ENCODE assay signal across 21 cellular contexts in genomic region chr4:94571720-94572119, GRCh38.
DNase-seq lines count a peak whose midpoint lies in the region; ATAC-seq, FAIRE-seq and TF ChIP-seq lines count a peak whose summit lies in the region.
"Had no signal": no experiment of that assay in that cellular context is flagged by ENCODE, and none has a peak within 500 bp of the region (broad histone marks: within the 10 kb centered on the region; RNA-seq: fewer than 3 reads in every experiment).

No MANE protein-coding gene starts in this region.

- TF ChIP-seq RAD21 in K562 (CRISPR knock-in tag; conservative IDR thresholded peaks at IDR 0.05 in 1 of 2, IDR thresholded peaks at IDR 0.05 in 1 of 2): no peak

- TF ChIP-seq EP300 in K562 (IDR thresholded peaks at IDR 0.05; ENCODE audit: low read length): no peak

- H3K36me3 ChIP-seq in cardiac muscle cell (peaks cover 21% of the 10 kb centered on the region), K562 (ENCODE audit: control insufficient read depth, insufficient read depth, low read length) (peaks cover 16% of the 10 kb centered on the region), Caco-2 (ENCODE audit: control insufficient read depth, insufficient read depth, low read length) (no peaks in the 10 kb centered on the region)

- H3K9me3 ChIP-seq in cardiac muscle cell (ENCODE audit: low read depth): no peaks in the 10 kb centered on the region
- H3K9me3 ChIP-seq in K562 (replicated peaks; ENCODE audit: control insufficient read depth, insufficient read depth, low read depth, low read length): no peaks in the 10 kb centered on the region
- H3K9me3 ChIP-seq in Caco-2: no peaks in the 10 kb centered on the region

- H3K79me2 ChIP-seq in K562 (ENCODE audit: control insufficient read depth, insufficient read depth, low read length): peaks cover 14% of the 10 kb centered on the region; the same call in 2 of the 3 replicates

- TF ChIP-seq POLR2A in K562 (conservative IDR thresholded peaks at IDR 0.05): no peak

- H3K9ac ChIP-seq in K562 (ENCODE audit: insufficient read depth in 1 of 2, low read depth in 2 of 2, low read length in 2 of 2): no peak overlapping the region

- intact Hi-C loops in Right ventricle myocardium superior (cut with DNase I): no loop called here
- intact Hi-C loops in K562 (cut with micrococcal nuclease): loop anchor here (1.0 kb wide), 1 partner anchor 165 kb away; no protein-coding TSS in a partner anchor
- intact Hi-C loops in activated naive CD4-positive, alpha-beta T cell treated with anti-CD3 and anti-CD28 coated beads for 36 hours (cut with micrococcal nuclease): no loop called here
- intact Hi-C loops in Caco-2 (cut with micrococcal nuclease; ENCODE audit: unreplicated experiment): loop anchor here (1.0 kb wide), 1 partner anchor 165 kb away; no protein-coding TSS in a partner anchor

- H3K4me1 ChIP-seq in cardiac muscle cell (ENCODE audit: low read depth) (peaks cover 46% of the 10 kb centered on the region), K562 (replicated peaks in 1 of 2; ENCODE audit: control insufficient read depth in 2 of 2, insufficient read depth in 2 of 2, low read length in 2 of 2) (no peaks in the 10 kb centered on the region), Caco-2 (peaks cover 16% of the 10 kb centered on the region)

- H3K9me1 ChIP-seq in K562 (ENCODE audit: control insufficient read depth, insufficient read depth, low read length): no peaks in the 10 kb centered on the region

- CTCF ChIA-PET in K562 (lab: Yijun Ruan, JAX; ENCODE audit: low intra/inter-chr PET ratio): no interaction called here
- CTCF ChIA-PET in activated naive CD4-positive, alpha-beta T cell treated with anti-CD3 and anti-CD28 coated beads for 36 hours (lab: Charles Lee): no interaction called here
- CTCF ChIA-PET in Caco-2 (lab: Charles Lee): no interaction called here

- H4K20me1 ChIP-seq in K562 (replicated peaks; ENCODE audit: control insufficient read depth, insufficient read depth, low read length): no peaks in the 10 kb centered on the region; the same call in 1 of the 2 replicates

- H3K4me2 ChIP-seq in K562 (ENCODE audit: insufficient read depth, low read length): no peak overlapping the region
- H3K4me2 ChIP-seq: PC-9 had no signal

- no peak for TF ChIP-seq CTCF in cardiac muscle cell (IDR thresholded peaks at IDR 0.05; ENCODE audit: low read depth, low read length)
- no peak for TF ChIP-seq CTCF in K562 (IDR thresholded peaks at IDR 0.05 in 2 of 3, conservative IDR thresholded peaks at IDR 0.05 in 1 of 3; ENCODE audit: insufficient read depth in 2 of 3, low read depth in 1 of 3, low read length in 3 of 3)
- no peak for TF ChIP-seq CTCF in neural crest cell (conservative IDR thresholded peaks at IDR 0.05)
- no peak for TF ChIP-seq CTCF in Caco-2 (IDR thresholded peaks at IDR 0.05; ENCODE audit: insufficient read depth in 1 of 2, low read depth in 1 of 2, low read length in 1 of 2, severe bottlenecking in 1 of 2, unreplicated experiment in 1 of 2)

- no peak for FAIRE-seq in K562 (lab: Jason Lieb, UNC)

- H2AFZ ChIP-seq in K562 (ENCODE audit: low read depth, low read length): no peak overlapping the region
- H2AFZ ChIP-seq: PC-9 had no signal

- H3K27ac ChIP-seq in cardiac muscle cell (peak overlapping the region; percentile 70), K562 (ENCODE audit: extremely low read depth, low read depth, low read length) (no peak overlapping the region)
- H3K27ac ChIP-seq: PC-9, SK-N-MC had no signal

- in situ Hi-C loops in K562 (cut with MboI): no loop called here

- ATAC-seq in Right ventricle myocardium superior (ENCODE audit: poor library complexity) (no peak), K562 (no peak), HG03432 (IDR thresholded peaks at IDR 0.05; ENCODE audit: unreplicated experiment) (no peak)

- 100% methylated on average over 2 of the region's 2 CpGs for WGBS in K562 (ENCODE audit: insufficient coverage, low coverage, missing lambda C conversion rate)

- H3K9me3 Mint-ChIP-seq in neural crest cell (no peaks in the 10 kb centered on the region), Caco-2 (ENCODE audit: unreplicated experiment) (no peaks in the 10 kb centered on the region)
- no peaks in the 10 kb centered on the region for H3K9me3 Mint-ChIP-seq in activated naive CD4-positive, alpha-beta T cell treated with anti-CD3 and anti-CD28 coated beads for 36 hours

- H3K27me3 Mint-ChIP-seq in neural crest cell (ENCODE audit: low read depth) (no peaks in the 10 kb centered on the region), Caco-2 (ENCODE audit: insufficient read depth, unreplicated experiment) (no peaks in the 10 kb centered on the region)
- H3K27me3 Mint-ChIP-seq in activated naive CD4-positive, alpha-beta T cell treated with anti-CD3 and anti-CD28 coated beads for 36 hours (ENCODE audit: low read depth): no peaks in the 10 kb centered on the region
- H3K27me3 Mint-ChIP-seq: B cell had no signal

- H3K27ac Mint-ChIP-seq in neural crest cell (ENCODE audit: unreplicated experiment) (peak overlapping the region; percentile 81), Caco-2 (ENCODE audit: unreplicated experiment) (no peak overlapping the region)
- H3K27ac Mint-ChIP-seq in activated naive CD4-positive, alpha-beta T cell treated with anti-CD3 and anti-CD28 coated beads for 36 hours: no peak overlapping the region
- H3K27ac Mint-ChIP-seq: B cell had no signal

- POLR2A ChIA-PET in K562 (lab: Yijun Ruan, JAX): no interaction called here
- POLR2A ChIA-PET in Caco-2 (lab: Charles Lee): interaction anchor here (0.6 kb wide), 1 partner anchor 15 kb away, joined by 6 read pairs; no protein-coding TSS in a partner anchor

- no peaks in the 10 kb centered on the region for H3K27me3 ChIP-seq in cardiac muscle cell
- H3K27me3 ChIP-seq in K562 (ENCODE audit: control insufficient read depth in 2 of 2, insufficient read depth in 2 of 2, low read length in 2 of 2): no peaks in the 10 kb centered on the region
- no peaks in the 10 kb centered on the region for H3K27me3 ChIP-seq in Caco-2 (replicated peaks; ENCODE audit: control insufficient read depth, insufficient read depth, low read length)

- H3K4me3 Mint-ChIP-seq in neural crest cell (peak overlapping the region; percentile 11), Caco-2 (ENCODE audit: unreplicated experiment) (no peak overlapping the region)
- no peak overlapping the region for H3K4me3 Mint-ChIP-seq in activated naive CD4-positive, alpha-beta T cell treated with anti-CD3 and anti-CD28 coated beads for 36 hours
- H3K4me3 Mint-ChIP-seq: B cell had no signal

- H3K4me3 ChIP-seq in cardiac muscle cell (no peak overlapping the region), K562 (no peak overlapping the region), Caco-2 (ENCODE audit: low read depth, low read length) (no peak overlapping the region)
- H3K4me3 ChIP-seq: PC-9, SK-N-MC had no signal

- peaks cover 4% of the 10 kb centered on the region for H3K36me3 Mint-ChIP-seq in neural crest cell (ENCODE audit: low read depth)
- no peaks in the 10 kb centered on the region for H3K36me3 Mint-ChIP-seq in activated naive CD4-positive, alpha-beta T cell treated with anti-CD3 and anti-CD28 coated beads for 36 hours (ENCODE audit: low read depth)
- peaks cover 20% of the 10 kb centered on the region for H3K36me3 Mint-ChIP-seq in Caco-2 (ENCODE audit: insufficient read depth, unreplicated experiment)

- DNase-seq in cardiac muscle cell (ENCODE audit: low read depth in 1 of 2, low spot score in 1 of 2) (no peak), Right ventricle myocardium superior (no peak), K562 (ENCODE audit: extremely low read depth in 1 of 4, low spot score in 3 of 4) (no peak), neural crest cell (ENCODE audit: low read depth, low spot score) (no peak), Caco-2 (no peak), hypothalamus (lab: John Stamatoyannopoulos, UW) (no peak)
- no peak for DNase-seq in activated naive CD4-positive, alpha-beta T cell treated with anti-CD3 and anti-CD28 coated beads for 36 hours
- DNase-seq: EL, GF-D8, KBM-7, NCI-H1417, NCI-H1694 treated with DMSO at 0.1 percent for 48 hours, NCI-H2081 treated with DMSO at 0.1 percent for 48 hours, NCI-H2171 treated with DMSO at 0.1 percent for 48 hours, NCI-H524 treated with DMSO at 0.1 percent for 48 hours, PC-9, RPMI8226, SHP77 treated with DMSO at 0.1 percent for 48 hours had no signal

- H3K4me1 Mint-ChIP-seq in neural crest cell (peaks cover 51% of the 10 kb centered on the region), Caco-2 (ENCODE audit: low read depth, unreplicated experiment) (peaks cover 15% of the 10 kb centered on the region)
- peaks cover 2% of the 10 kb centered on the region for H3K4me1 Mint-ChIP-seq in activated naive CD4-positive, alpha-beta T cell treated with anti-CD3 and anti-CD28 coated beads for 36 hours (ENCODE audit: low read depth)

- BruUV-seq in K562 (replicated peaks; lab: Mats Ljungman, UMichigan) (no TSS peak), Caco-2 (replicated peaks; lab: Mats Ljungman, UMichigan) (no TSS peak)

TF ChIP-seq in K562, 482 proteins besides CTCF, POLR2A, EP300 and RAD21:
- TF ChIP-seq ZBTB12 (CRISPR knock-in tag; IDR thresholded peaks at IDR 0.05) (no peak), CEBPB (tag; IDR thresholded peaks at IDR 0.05) (0 out of 2 replicates have a peak, but pooled peaks have one; percentile 19)
TF ChIP-seq in K562: peak in this region for 1.

Comparison
In these comparisons a context has a peak if more than half of its experiments do, and no peak if none do; other contexts are left out.
1. intact Hi-C loops: an anchor here in K562 (1.0 kb wide) and Caco-2 (1.0 kb wide); none called in Right ventricle myocardium superior and activated naive CD4-positive, alpha-beta T cell treated with anti-CD3 and anti-CD28 coated beads for 36 hours.